ENCODE assay signal across 9 cellular contexts in the genomic region with DNA sequence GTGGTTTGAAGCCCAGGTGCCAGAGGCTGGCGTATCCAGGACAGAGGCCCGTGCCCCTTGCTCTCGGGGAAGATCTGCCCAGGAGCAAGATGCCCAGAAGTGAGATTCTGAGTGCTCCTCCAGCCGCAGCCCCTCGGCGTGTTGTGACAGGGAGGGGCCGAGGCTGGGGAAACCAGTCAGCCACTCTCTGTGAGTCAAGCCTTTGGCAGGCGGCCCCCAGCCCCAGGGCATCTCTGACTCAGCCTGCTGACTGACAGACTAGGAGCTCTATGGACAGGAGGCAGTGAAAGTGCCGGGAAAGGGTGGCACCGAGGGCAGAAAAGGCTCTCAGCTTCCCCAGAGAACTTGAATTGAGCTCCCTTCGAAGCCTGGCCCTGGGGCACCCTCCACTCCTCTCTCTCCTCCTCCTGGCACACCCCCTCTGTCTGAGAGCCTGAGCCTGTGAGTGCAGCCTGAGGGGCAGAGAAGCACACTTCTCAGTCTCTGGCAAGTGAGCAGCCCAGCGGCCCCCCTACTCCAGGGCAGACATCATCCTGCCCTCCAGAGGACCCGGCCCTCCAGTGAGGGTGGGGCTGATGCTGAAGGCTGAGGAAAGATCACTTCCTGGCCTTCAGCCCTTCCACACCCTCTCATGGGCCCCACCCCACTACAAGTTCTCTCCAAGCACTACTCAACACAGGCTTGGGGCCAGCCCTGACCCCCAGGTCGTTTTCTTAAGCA. TPM values are rescaled to one million over a fixed set of nuclear protein-coding genes. Genes with fewer than 3 reads are reported as not detected.
A peak's percentile ranks its signal among the peaks of the same experiment; 100 is the strongest.
DNase-seq lines count a peak whose midpoint lies in the region; ATAC-seq and TF ChIP-seq lines count a peak whose summit lies in the region.
"Had no signal": no experiment of that assay in that cellular context is flagged by ENCODE, and none has a peak within 500 bp of the region (broad histone marks: within the 10 kb centered on the region; RNA-seq: fewer than 3 reads in every experiment).

No MANE protein-coding gene starts in this region.

- H3K4me3 ChIP-seq in RWPE2 (ENCODE audit: severe bottlenecking) (no peak overlapping the region), fibroblast of the aortic adventitia (ENCODE audit: low read depth, low read length) (no peak overlapping the region)

- no peaks in the 10 kb centered on the region for H3K27me3 ChIP-seq in RWPE2 (ENCODE audit: insufficient read depth, poor library complexity, severe bottlenecking)

- no peaks in the 10 kb centered on the region for H3K9me3 ChIP-seq in RWPE2 (ENCODE audit: severe bottlenecking)

- peaks cover 22% of the 10 kb centered on the region for H3K4me1 ChIP-seq in RWPE2 (ENCODE audit: insufficient read depth, poor library complexity, severe bottlenecking)

- intact Hi-C loops in sciatic nerve (cut with DNase I): no loop called here

- DNase-seq in GM03348 (ENCODE audit: low spot score) (peak; percentile 95), RWPE2 (ENCODE audit: low spot score) (peak; percentile 97), fibroblast of the aortic adventitia (ENCODE audit: low read depth) (peak; percentile 87), sciatic nerve (ENCODE audit: low spot score) (no peak), hepatic stellate cell (ENCODE audit: low spot score) (no peak), activated gamma-delta T cell (lab: John Stamatoyannopoulos, UW) (no peak)
- DNase-seq: activated B cell treated with CpG ODN at 0.5 μM for 24 hours had no signal

- no peaks in the 10 kb centered on the region for H3K36me3 ChIP-seq in RWPE2 (ENCODE audit: low read depth)

- no peak for TF ChIP-seq CTCF in RWPE2 (IDR thresholded peaks at IDR 0.05; ENCODE audit: poor library complexity, severe bottlenecking)
- no peak for TF ChIP-seq CTCF in fibroblast of the aortic adventitia (IDR thresholded peaks at IDR 0.05; ENCODE audit: insufficient read depth, low read length)

- H3K27ac ChIP-seq in RWPE2 (ENCODE audit: poor library complexity, severe bottlenecking): peak overlapping the region; percentile 97

- peak; percentile 86 for ATAC-seq in RWPE2 (ENCODE audit: low read depth)
- ATAC-seq in sciatic nerve: peak; percentile 41
- ATAC-seq in HG02973 (IDR thresholded peaks at IDR 0.05; ENCODE audit: unreplicated experiment): no peak
- ATAC-seq in GM21423 (IDR thresholded peaks at IDR 0.05; ENCODE audit: unreplicated experiment): no peak

RNA-seq across cellular contexts. Expression of a gene that starts 32.1 kb away (rescaled TPM):
- total RNA-seq in fibroblast of the aortic adventitia (ENCODE audit: low replicate concordance): 2.5 and 8.6 TPM in 2 replicates
- 12.7 TPM for total RNA-seq in sciatic nerve
- total RNA-seq: activated B cell treated with CpG ODN at 0.5 μM for 24 hours had no signal

Comparison
In these comparisons a context has a peak if more than half of its experiments do, and no peak if none do; other contexts are left out.
1. DNase-seq: peak in GM03348 (single experiment), RWPE2 (single experiment) and fibroblast of the aortic adventitia (single experiment); none in sciatic nerve (single experiment), hepatic stellate cell (single experiment) and activated gamma-delta T cell (single experiment).
2. ATAC-seq: peak in RWPE2 (single experiment) and sciatic nerve (single experiment); none in HG02973 (single experiment) and GM21423 (single experiment).